Comparison of ENCODE assay signal across 25 cellular contexts in the genomic region with DNA sequence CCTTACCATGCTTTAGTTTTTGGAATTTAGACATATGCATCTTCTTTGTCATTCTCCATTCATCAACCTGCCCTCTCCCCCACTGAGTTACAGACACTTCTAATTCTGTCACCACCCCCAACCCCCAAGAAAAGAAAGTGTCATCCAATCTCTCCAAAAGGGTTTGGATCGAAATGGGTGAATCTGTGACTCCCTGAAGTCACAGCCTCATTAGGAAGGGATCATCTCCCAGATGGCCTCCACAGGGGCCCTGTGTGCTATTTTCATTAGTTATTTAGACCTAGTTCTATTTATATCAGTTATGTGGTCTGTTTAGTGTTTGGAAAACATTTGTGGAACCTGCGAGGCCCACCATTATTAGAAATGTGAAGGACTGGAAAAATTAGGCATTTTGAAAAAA.
"Had no signal": no experiment of that assay in that cellular context is flagged by ENCODE, and none has a peak within 500 bp of the region (broad histone marks: within the 10 kb centered on the region; RNA-seq: fewer than 3 reads in every experiment).

No MANE protein-coding gene starts in this region.

- DNase-seq: activated CD4-positive, alpha-beta T cell treated with anti-CD3 and anti-CD28 coated beads, Interleukin-2, amount 50 U/mL, for 1 hour; activated CD4-positive, CD25-positive, alpha-beta regulatory T cell treated with anti-CD3 and anti-CD28 coated beads, Interleukin-2, amount 50 U/mL, for 72 hours; activated CD8-positive, alpha-beta memory T cell treated with anti-CD3 and anti-CD28 coated beads for 24 hours; activated CD8-positive, alpha-beta memory T cell treated with anti-CD3 and anti-CD28 coated beads, Interleukin-2, amount 50 U/mL, for 48 hours; activated effector memory CD4-positive, alpha-beta T cell treated with Interleukin-2 at 50 U/mL for 16 hours; activated naive CD4-positive, alpha-beta T cell treated with anti-CD3 and anti-CD28 coated beads, Interleukin-2, amount 50 U/mL, for 16 hours; activated T-cell treated with anti-CD3 and anti-CD28 coated beads, Interleukin-2, amount 50 U/mL, for 48 hours; aorta; brain microvascular endothelial cell; effector CD8-positive, alpha-beta T cell; gastrocnemius medialis; heart right ventricle; naive thymus-derived CD4-positive, alpha-beta T cell; nucleus accumbens; posterior cingulate gyrus; retina; stimulated activated CD4-positive, alpha-beta T cell treated with anti-CD3 and anti-CD28 coated beads, Interleukin-12 subunit alpha, Interleukin-12 subunit beta, amount 100 ng/mL, for 4 hours; stimulated activated CD4-positive, alpha-beta T cell treated with anti-CD3 and anti-CD28 coated beads, Interleukin-1b, Interleukin-23, amount 100 ng/mL, for 48 hours; stimulated activated CD8-positive, alpha-beta memory T cell treated with anti-CD3 and anti-CD28 coated beads, Interleukin-4, amount 100 ng/mL, for 48 hours; stimulated activated naive CD4-positive, alpha-beta T cell; upper lobe of right lung had no signal

- ATAC-seq: esophagus mucosa; gastrocnemius medialis; heart right ventricle; naive thymus-derived CD4-positive, alpha-beta T cell; upper lobe of right lung had no signal

- H3K27me3 Mint-ChIP-seq: central memory CD8-positive, alpha-beta T cell; memory B cell; naive thymus-derived CD4-positive, alpha-beta T cell had no signal

- H3K9me3 Mint-ChIP-seq: central memory CD8-positive, alpha-beta T cell; T-helper 1 cell treated with Interleukin-12 subunit alpha and Interleukin-12 subunit beta and Interleukin-4 antibody, amounts not matched to agents 30 μg/mL and 1 μg/mL, for 36 hours had no signal

- H3K27ac ChIP-seq: brain microvascular endothelial cell, gastrocnemius medialis, heart right ventricle, upper lobe of right lung had no signal

- H3K4me1 ChIP-seq: gastrocnemius medialis, heart right ventricle, upper lobe of right lung had no signal

- H3K36me3 ChIP-seq: brain microvascular endothelial cell, gastrocnemius medialis, heart right ventricle, upper lobe of right lung had no signal

- H3K4me3 Mint-ChIP-seq: central memory CD8-positive, alpha-beta T cell; memory B cell; naive thymus-derived CD4-positive, alpha-beta T cell; T-helper 1 cell treated with Interleukin-12 subunit alpha and Interleukin-12 subunit beta and Interleukin-4 antibody, amounts not matched to agents 30 μg/mL and 1 μg/mL, for 36 hours had no signal

- H3K27ac Mint-ChIP-seq: memory B cell; naive thymus-derived CD4-positive, alpha-beta T cell; T-helper 1 cell treated with Interleukin-12 subunit alpha and Interleukin-12 subunit beta and Interleukin-4 antibody, amounts not matched to agents 30 μg/mL and 1 μg/mL, for 36 hours had no signal

- H3K4me3 ChIP-seq: gastrocnemius medialis, heart right ventricle, upper lobe of right lung had no signal

- H3K36me3 Mint-ChIP-seq: memory B cell; naive thymus-derived CD4-positive, alpha-beta T cell had no signal

- H3K27me3 ChIP-seq: brain microvascular endothelial cell, gastrocnemius medialis, upper lobe of right lung had no signal

- H3K9me3 ChIP-seq: gastrocnemius medialis, heart right ventricle, upper lobe of right lung had no signal
